In genomic region chr17:75639327-75639726, GRCh38 we compare ENCODE assay signal across 1 cellular context.
TF ChIP-seq lines count a peak whose summit lies in the region.

No MANE protein-coding gene starts in this region.

TF ChIP-seq in HCT116, 20 proteins besides CTCF, POLR2A, EP300 and RAD21 (continued from another document):
- no peak for TF ChIP-seq ZNF274 (IDR thresholded peaks at IDR 0.05; ENCODE audit: low read depth, low read length)
- no peak for TF ChIP-seq POLR2AphosphoS5 (IDR thresholded peaks at IDR 0.05; ENCODE audit: low read depth, low read length)
- TF ChIP-seq REST (IDR thresholded peaks at IDR 0.05; ENCODE audit: low read depth), result no peak
- no peak for TF ChIP-seq SIN3A (IDR thresholded peaks at IDR 0.05; ENCODE audit: low read depth)
- no peak for TF ChIP-seq EZH2phosphoT487 (IDR thresholded peaks at IDR 0.05; ENCODE audit: borderline replicate concordance)
- TF ChIP-seq ZFX (IDR thresholded peaks at IDR 0.05), result no peak
